In the genomic region with DNA sequence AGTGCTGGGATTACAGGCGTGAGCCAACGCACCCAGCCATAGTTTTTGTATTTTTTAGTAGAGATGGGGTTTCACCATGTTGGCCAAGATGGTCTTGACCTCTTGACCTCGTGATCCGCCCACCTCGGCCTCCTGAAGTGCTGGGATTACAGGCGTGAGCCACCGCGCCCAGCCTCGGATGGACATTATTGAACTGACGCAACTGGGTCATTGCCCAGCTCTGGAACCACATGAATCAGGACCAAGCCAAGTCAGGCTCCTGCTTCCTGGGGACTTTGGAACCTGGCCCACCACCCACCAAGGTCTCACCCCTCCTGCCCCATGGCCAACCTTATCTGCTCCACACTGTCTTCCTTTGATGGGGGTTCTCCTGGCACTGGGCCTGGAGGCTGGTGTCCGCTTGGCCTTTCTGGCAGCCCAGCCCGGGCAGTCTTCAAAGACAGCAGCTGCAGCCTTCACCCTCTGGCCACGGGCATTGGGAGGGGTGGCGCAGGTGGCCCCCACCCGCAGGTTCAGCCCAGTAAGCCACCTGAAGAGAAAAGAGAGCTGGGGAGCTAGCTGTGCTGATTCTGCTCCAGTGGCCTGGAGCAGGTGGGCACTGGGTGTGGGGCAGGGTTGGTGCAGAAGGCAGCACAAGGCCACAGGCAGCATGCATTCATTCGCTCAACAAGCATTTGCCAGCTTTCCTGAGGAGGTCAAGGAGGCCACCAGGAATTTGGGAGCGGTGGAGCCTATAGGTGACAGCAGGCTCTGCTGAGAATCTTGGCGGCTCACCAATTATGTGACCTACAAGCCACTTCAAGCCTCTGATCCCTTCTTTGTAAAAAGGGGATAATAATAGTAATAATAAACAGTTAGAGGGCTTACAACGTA, we compare ENCODE assay signal across 20 cellular contexts. TPM values are rescaled to one million over a fixed set of nuclear protein-coding genes. Genes with fewer than 3 reads are reported as not detected.
DNase-seq lines count a peak whose midpoint lies in the region; ATAC-seq and TF ChIP-seq lines count a peak whose summit lies in the region.
"Had no signal": no experiment of that assay in that cellular context is flagged by ENCODE, and none has a peak within 500 bp of the region (broad histone marks: within the 10 kb centered on the region; RNA-seq: fewer than 3 reads in every experiment).

No MANE protein-coding gene starts in this region.

- H3K27ac ChIP-seq in dorsolateral prefrontal cortex, result peak overlapping the region in 41 of 59 donors; percentile 2 to 100 (median 60)
- no peak overlapping the region for H3K27ac ChIP-seq in lung (ENCODE audit: low read depth in 1 of 2, low read length in 1 of 2)
- H3K27ac ChIP-seq in esophagus squamous epithelium, result no peak overlapping the region
- H3K27ac ChIP-seq: 22Rv1, GM23248 had no signal

- TF ChIP-seq CTCF in dorsolateral prefrontal cortex (IDR thresholded peaks at IDR 0.05 in 54 of 56, conservative IDR thresholded peaks at IDR 0.05 in 2 of 56; ENCODE audit: low read depth in 1 of 56, partially characterized antibody in 56 of 56), result no peak
- no peak for TF ChIP-seq CTCF in lung (IDR thresholded peaks at IDR 0.05; ENCODE audit: control extremely low read depth, extremely low read depth)
- TF ChIP-seq CTCF in esophagus squamous epithelium (IDR thresholded peaks at IDR 0.05), result no peak

- WGBS in lung, 2 donors, result 79 to 86% methylated on average over 19 of the region's 19 CpGs
- 82% methylated on average over 10 to 13 of the region's 19 CpGs for WGBS in esophagus squamous epithelium, 2 donors

- peaks cover 0 to 7% of the 10 kb centered on the region in 2 donors for H3K36me3 ChIP-seq in lung (ENCODE audit: control insufficient read depth in 2 of 2, insufficient read depth in 2 of 2, low read length in 2 of 2)
- peaks cover 0 to 10% (median 0%) of the 10 kb centered on the region in 3 donors for H3K36me3 ChIP-seq in esophagus squamous epithelium

- DNase-seq in DMS 273 (lab: John Stamatoyannopoulos, UW; ENCODE audit: unreplicated experiment) (peak; percentile 27), DMS 273 treated with DMSO at 0.1 percent for 48 hours (lab: John Stamatoyannopoulos, UW) (no peak), NCI-H524 (lab: John Stamatoyannopoulos, UW) (peak; percentile 27 to 72), dorsolateral prefrontal cortex (peak in 1 of 10 donors; percentile 25), lung (ENCODE audit: low spot score) (peak; percentile 41), esophagus squamous epithelium (lab: John Stamatoyannopoulos, UW) (no peak), NCI-H1930 (lab: John Stamatoyannopoulos, UW) (no peak)
- DNase-seq: CD8-positive, alpha-beta T cell; GM23248; HFFc6; IMR-90; Kasumi-1; MV-4-11; NCI-H1417 treated with DMSO at 0.1 percent for 48 hours; NCI-H2081; NCI-H748 treated with DMSO at 0.1 percent for 48 hours; SHP77 treated with DMSO at 0.1 percent for 48 hours had no signal

- TF ChIP-seq POLR2A in esophagus squamous epithelium (IDR thresholded peaks at IDR 0.05), result no peak

- peaks cover 0 to 22% of the 10 kb centered on the region in 2 donors for H3K4me1 ChIP-seq in lung (ENCODE audit: control insufficient read depth in 2 of 2, insufficient read depth in 2 of 2, low read length in 2 of 2)
- H3K4me1 ChIP-seq in esophagus squamous epithelium, result peaks cover 17 to 43% (median 25%) of the 10 kb centered on the region in 3 donors

- H3K9me3 ChIP-seq in lung (ENCODE audit: control insufficient read depth in 2 of 2, insufficient read depth in 1 of 2, low read length in 1 of 2) (no peaks in the 10 kb centered on the region), esophagus squamous epithelium (no peaks in the 10 kb centered on the region)

- H3K27me3 ChIP-seq in dorsolateral prefrontal cortex (no peaks in the 10 kb centered on the region), lung (ENCODE audit: control insufficient read depth, insufficient read depth) (no peaks in the 10 kb centered on the region), esophagus squamous epithelium (no peaks in the 10 kb centered on the region)

- intact Hi-C loops in dorsolateral prefrontal cortex (cut with DNase I), result loop anchor here (2.0 to 5.0 kb wide), 3 partner anchors 38 to 143 kb away; partner anchors contain the start of gene EP300 (in 1 of the 2)
- intact Hi-C loops in esophagus squamous epithelium (cut with DNase I), result no loop called here

- no peak overlapping the region for H3K4me3 ChIP-seq in dorsolateral prefrontal cortex
- no peak overlapping the region for H3K4me3 ChIP-seq in lung
- no peak overlapping the region for H3K4me3 ChIP-seq in esophagus squamous epithelium
- H3K4me3 ChIP-seq: GM23248 had no signal

- ATAC-seq in lung (ENCODE audit: insufficient read depth, low FRiP score), result no peak
- no peak for ATAC-seq in HG03439 (IDR thresholded peaks at IDR 0.05; ENCODE audit: unreplicated experiment)
- ATAC-seq: CD8-positive, alpha-beta T cell; Panc1 had no signal

RNA-seq across cellular contexts. Expression of gene CHADL, which starts 5.7 kb away (rescaled TPM):
- total RNA-seq in dorsolateral prefrontal cortex (100 to 1,000 TPM in 3 of 120 experiments, 10 to 100 TPM in 117; 10.7 to 123 (median 32.2) TPM), lung (1 to 10 TPM; 3.8 to 4.2 TPM), esophagus squamous epithelium (1 to 10 TPM; 2.0 to 4.5 (median 3.2) TPM)
- polyA plus RNA-seq in lung, result 1 to 10 TPM in 1 of 2 donors, under 1 TPM in 1; 1.00 to 4.0 TPM

RNA-seq across cellular contexts. Expression of gene L3MBTL2, which starts 29.9 kb away (rescaled TPM):
- total RNA-seq in dorsolateral prefrontal cortex, result 10 to 100 TPM; 24.3 to 54.4 (median 39.0) TPM
- 10 to 100 TPM; 21.2 to 28.6 TPM for total RNA-seq in lung
- polyA plus RNA-seq in lung, result 10 to 100 TPM; 11.2 to 18.0 TPM
- 10 to 100 TPM; 12.1 to 16.2 (median 14.7) TPM for total RNA-seq in esophagus squamous epithelium

RNA-seq across cellular contexts. Expression of gene RANGAP1, which starts 50.9 kb away (rescaled TPM):
- total RNA-seq in dorsolateral prefrontal cortex (100 to 1,000 TPM; 115 to 243 (median 177) TPM), lung (10 to 100 TPM; 21.7 to 49.3 TPM), esophagus squamous epithelium (10 to 100 TPM; 80.1 to 98.5 (median 84.5) TPM)
- polyA plus RNA-seq in lung, result 10 to 100 TPM; 39.3 to 43.1 TPM

Comparison
In these comparisons a context has a peak if more than half of its experiments do, and no peak if none do; other contexts are left out.
1. DNase-seq: peak in DMS 273 (single experiment), NCI-H524 (2 of 2) and lung (single experiment); none in DMS 273 treated with DMSO at 0.1 percent for 48 hours (single experiment), esophagus squamous epithelium (single experiment) and NCI-H1930 (0 of 2).
2. H3K27ac ChIP-seq: peak in dorsolateral prefrontal cortex (41 of 59); none in lung (0 of 2) and esophagus squamous epithelium (0 of 4).